25 cellular contexts compared by ENCODE assay signal in genomic region chr10:3861785-3862184, GRCh38.
A peak's percentile ranks its signal among the peaks of the same experiment; 100 is the strongest.
DNase-seq lines count a peak whose midpoint lies in the region; ATAC-seq and TF ChIP-seq lines count a peak whose summit lies in the region.
"Had no signal": no experiment of that assay in that cellular context is flagged by ENCODE, and none has a peak within 500 bp of the region (broad histone marks: within the 10 kb centered on the region; RNA-seq: fewer than 3 reads in every experiment).

No MANE protein-coding gene starts in this region.

- H3K27ac ChIP-seq in stomach = peak overlapping the region in 3 of 5 donors; percentile 54 to 62 (median 55)
- H3K27ac ChIP-seq: esophagus muscularis mucosa, HL-60, psoas muscle, SJSA1 had no signal

- no peak overlapping the region for H3K27ac Mint-ChIP-seq in progenitor cell of endocrine pancreas
- H3K27ac Mint-ChIP-seq: activated CD4-positive, alpha-beta T cell treated with anti-CD3 and anti-CD28 coated beads, Interleukin-2, amount 10 ng/mL, durations not matched to agents 7 days and 5 days; mesothelial cell of epicardium; T-helper 17 cell; type B pancreatic cell had no signal

- WGBS in stomach, 5 donors = 93 to 95% (median 94%) methylated on average over 16 of the region's 16 CpGs

- H3K9me3 ChIP-seq in adipocyte (ENCODE audit: control insufficient read depth, low read length) = no peaks in the 10 kb centered on the region
- H3K9me3 ChIP-seq in stomach = no peaks in the 10 kb centered on the region
- H3K9me3 ChIP-seq: esophagus muscularis mucosa, psoas muscle, SJSA1 had no signal

- intact Hi-C loops in stomach (cut with DNase I; ENCODE audit: low total_unique reads) = no loop called here

- TF ChIP-seq POLR2A in stomach (IDR thresholded peaks at IDR 0.05) = no peak

- H3K9me3 Mint-ChIP-seq in progenitor cell of endocrine pancreas (ENCODE audit: low read depth) = no peaks in the 10 kb centered on the region
- H3K9me3 Mint-ChIP-seq: activated CD4-positive, alpha-beta T cell treated with anti-CD3 and anti-CD28 coated beads, Interleukin-2, amount 10 ng/mL, durations not matched to agents 7 days and 5 days; mesothelial cell of epicardium; natural killer cell treated with Interleukin-12 subunit alpha and Interleukin-12 subunit beta and Interleukin-15 and Interleukin-18, amount 100 ng/mL, for 72 hours; type B pancreatic cell had no signal

- no peak for ATAC-seq in stimulated activated naive CD8-positive, alpha-beta T cell treated with anti-CD3 and anti-CD28 coated beads, Interleukin-15, Interleukin-2, amounts not matched to agents 100 U/mL and 50 U/mL, for 24 hours
- no peak for ATAC-seq in HG02870 (IDR thresholded peaks at IDR 0.05; ENCODE audit: unreplicated experiment)
- ATAC-seq: left colon; natural killer cell treated with Interleukin-12 subunit alpha and Interleukin-12 subunit beta and Interleukin-15 and Interleukin-18, amount 100 ng/mL, for 72 hours; psoas muscle; T-helper 17 cell had no signal

- H3K27me3 ChIP-seq in adipocyte (replicated peaks; ENCODE audit: control insufficient read depth, insufficient read depth, low read length) (no peaks in the 10 kb centered on the region), stomach (no peaks in the 10 kb centered on the region)
- H3K27me3 ChIP-seq: esophagus muscularis mucosa, SJSA1 had no signal

- no peaks in the 10 kb centered on the region for H3K4me1 Mint-ChIP-seq in progenitor cell of endocrine pancreas (ENCODE audit: low read depth)

- H3K4me1 ChIP-seq in adipocyte (ENCODE audit: control insufficient read depth, insufficient read depth, low read length) = peaks cover 13% of the 10 kb centered on the region
- H3K4me1 ChIP-seq in stomach = peaks cover 0 to 13% (median 8%) of the 10 kb centered on the region in 4 donors
- H3K4me1 ChIP-seq: psoas muscle, SJSA1 had no signal

- peak overlapping the region; percentile 57 for H3K9ac ChIP-seq in adipocyte (ENCODE audit: low read length)

- H3K36me3 Mint-ChIP-seq in progenitor cell of endocrine pancreas (ENCODE audit: insufficient read depth) = no peaks in the 10 kb centered on the region
- H3K36me3 Mint-ChIP-seq: mesothelial cell of epicardium; natural killer cell treated with Interleukin-12 subunit alpha and Interleukin-12 subunit beta and Interleukin-15 and Interleukin-18, amount 100 ng/mL, for 72 hours; type B pancreatic cell had no signal

- TF ChIP-seq EP300 in stomach (IDR thresholded peaks at IDR 0.05) = no peak

- no peaks in the 10 kb centered on the region for H3K36me3 ChIP-seq in adipocyte (ENCODE audit: control insufficient read depth, insufficient read depth, low read length, severe bottlenecking)
- no peaks in the 10 kb centered on the region for H3K36me3 ChIP-seq in stomach
- H3K36me3 ChIP-seq: esophagus muscularis mucosa, SJSA1 had no signal

- peak; percentile 57 for DNase-seq in Caki2 (ENCODE audit: low read depth)
- DNase-seq in adipocyte (ENCODE audit: low read depth) = no peak
- peak; percentile 81 for DNase-seq in glomerular visceral epithelial cell (ENCODE audit: extremely low spot score)
- DNase-seq in stomach = no peak
- DNase-seq in stimulated activated naive CD8-positive, alpha-beta T cell treated with anti-CD3 and anti-CD28 coated beads, Interleukin-15, Interleukin-2, amounts not matched to agents 100 U/mL and 50 U/mL, for 24 hours = no peak
- no peak for DNase-seq in NCI-H1694 (lab: John Stamatoyannopoulos, UW)
- DNase-seq in progenitor cell of endocrine pancreas (ENCODE audit: low spot score, unreplicated experiment) = no peak
- DNase-seq: activated CD4-positive, alpha-beta T cell treated with anti-CD3 and anti-CD28 coated beads, Interleukin-2, amount 10 ng/mL, durations not matched to agents 7 days and 5 days; activated effector memory CD4-positive, alpha-beta T cell treated with anti-CD3 and anti-CD28 coated beads, Interleukin-2, amount 50 U/mL, for 16 hours; caudate nucleus; effector CD4-positive, alpha-beta T cell; left colon; NCI-H1694 treated with DMSO at 0.1 percent for 48 hours; NCI-H345; psoas muscle; stimulated activated naive CD4-positive, alpha-beta T cell; T-helper 17 cell had no signal

- no peak for TF ChIP-seq CTCF in stomach (IDR thresholded peaks at IDR 0.05)
- no peak for TF ChIP-seq CTCF in progenitor cell of endocrine pancreas (IDR thresholded peaks at IDR 0.05; ENCODE audit: unreplicated experiment)

- H3K27me3 Mint-ChIP-seq in progenitor cell of endocrine pancreas = no peaks in the 10 kb centered on the region
- H3K27me3 Mint-ChIP-seq: activated CD4-positive, alpha-beta T cell treated with anti-CD3 and anti-CD28 coated beads, Interleukin-2, amount 10 ng/mL, durations not matched to agents 7 days and 5 days; natural killer cell treated with Interleukin-12 subunit alpha and Interleukin-12 subunit beta and Interleukin-15 and Interleukin-18, amount 100 ng/mL, for 72 hours; T-helper 17 cell; type B pancreatic cell had no signal

- H3K4me3 ChIP-seq in adipocyte (ENCODE audit: low read length) = no peak overlapping the region
- H3K4me3 ChIP-seq in stomach = no peak overlapping the region
- H3K4me3 ChIP-seq: esophagus muscularis mucosa, psoas muscle, SJSA1, skin epidermis had no signal

- in situ Hi-C loops in Caki2 (cut with HindIII; ENCODE audit: low pct_unique_long_range_greater_than_20kb, low sequenced_read_pairs) = no loop called here

- no peak overlapping the region for H3K4me3 Mint-ChIP-seq in progenitor cell of endocrine pancreas (ENCODE audit: low read depth)
- H3K4me3 Mint-ChIP-seq: activated CD4-positive, alpha-beta T cell treated with anti-CD3 and anti-CD28 coated beads, Interleukin-2, amount 10 ng/mL, durations not matched to agents 7 days and 5 days; mesothelial cell of epicardium; natural killer cell treated with Interleukin-12 subunit alpha and Interleukin-12 subunit beta and Interleukin-15 and Interleukin-18, amount 100 ng/mL, for 72 hours; T-helper 17 cell; type B pancreatic cell had no signal

Comparison
In these comparisons a context has a peak if more than half of its experiments do, and no peak if none do; other contexts are left out.
1. DNase-seq: peak in Caki2 (single experiment) and glomerular visceral epithelial cell (single experiment); none in adipocyte (single experiment), stomach (single experiment), stimulated activated naive CD8-positive, alpha-beta T cell treated with anti-CD3 and anti-CD28 coated beads, Interleukin-15, Interleukin-2, amounts not matched to agents 100 U/mL and 50 U/mL, for 24 hours (single experiment), NCI-H1694 (single experiment) and progenitor cell of endocrine pancreas (single experiment).